In genomic region chr3:65354880-65355279, GRCh38 we compare ENCODE assay signal across 13 cellular contexts.
DNase-seq lines count a peak whose midpoint lies in the region; ATAC-seq lines count a peak whose summit lies in the region.
"Had no signal": no experiment of that assay in that cellular context is flagged by ENCODE, and none has a peak within 500 bp of the region (broad histone marks: within the 10 kb centered on the region; RNA-seq: fewer than 3 reads in every experiment).

No MANE protein-coding gene starts in this region.

- peaks cover 6 to 10% (median 8%) of the 10 kb centered on the region in 11 experiments; a peak in 14 of 22 replicates for H3K9me3 ChIP-seq in BLaER1 treated with 17β-estradiol and CSF1 and Interleukin-3, amounts not matched to agents 10 nM and 100 nM (replicated peaks in 1 of 11)
- no peaks in the 10 kb centered on the region for H3K9me3 ChIP-seq in MG63

- ATAC-seq in sciatic nerve = peak; percentile 61
- ATAC-seq: CD8-positive, alpha-beta T cell had no signal

- intact Hi-C loops in sciatic nerve (cut with DNase I) = no loop called here

- no peaks in the 10 kb centered on the region for H3K27me3 ChIP-seq in BLaER1 treated with 17β-estradiol and CSF1 and Interleukin-3, amounts not matched to agents 10 nM and 100 nM
- no peaks in the 10 kb centered on the region for H3K27me3 ChIP-seq in MG63

- no peak overlapping the region for H3K9ac ChIP-seq in BLaER1 treated with 17β-estradiol and CSF1 and Interleukin-3, amounts not matched to agents 10 nM and 100 nM

- H3K4me3 ChIP-seq in BLaER1 treated with 17β-estradiol and CSF1 and Interleukin-3, amounts not matched to agents 10 nM and 100 nM = no peak overlapping the region
- no peak overlapping the region for H3K4me3 ChIP-seq in MG63

- H4K20me1 ChIP-seq in BLaER1 treated with 17β-estradiol and CSF1 and Interleukin-3, amounts not matched to agents 10 nM and 100 nM = no peaks in the 10 kb centered on the region

- peak overlapping the region in 9 of 11 experiments; percentile 19 to 47 (median 39); a peak in 13 of 22 replicates for H3K4me2 ChIP-seq in BLaER1 treated with 17β-estradiol and CSF1 and Interleukin-3, amounts not matched to agents 10 nM and 100 nM

- no peak overlapping the region for H3K27ac ChIP-seq in BLaER1 treated with 17β-estradiol and CSF1 and Interleukin-3, amounts not matched to agents 10 nM and 100 nM

- peaks cover 0 to 15% (median 8%) of the 10 kb centered on the region in 10 experiments; a peak in 12 of 20 replicates for H3K4me1 ChIP-seq in BLaER1 treated with 17β-estradiol and CSF1 and Interleukin-3, amounts not matched to agents 10 nM and 100 nM

- DNase-seq in NCI-H526 (lab: John Stamatoyannopoulos, UW) = peak; percentile 5 to 48
- peak; percentile 23 for DNase-seq in fibroblast of gingiva (ENCODE audit: low read depth)
- DNase-seq in sciatic nerve (ENCODE audit: low spot score) = no peak
- DNase-seq in activated CD4-positive, alpha-beta T cell treated with anti-CD3 and anti-CD28 coated beads for 1 hour = no peak
- DNase-seq in AML-193 (lab: John Stamatoyannopoulos, UW) = no peak
- no peak for DNase-seq in MG63
- DNase-seq: 8988T; CD8-positive, alpha-beta T cell; COR-L47; DND-41; GDM1; H7 had no signal

- peaks cover 0 to 39% (median 19%) of the 10 kb centered on the region in 11 experiments; a peak in 17 of 22 replicates for H3K36me3 ChIP-seq in BLaER1 treated with 17β-estradiol and CSF1 and Interleukin-3, amounts not matched to agents 10 nM and 100 nM
- H3K36me3 ChIP-seq in MG63 = no peaks in the 10 kb centered on the region

Comparison
In these comparisons a context has a peak if more than half of its experiments do, and no peak if none do; other contexts are left out.
1. DNase-seq: peak in NCI-H526 (2 of 2) and fibroblast of gingiva (single experiment); none in sciatic nerve (single experiment), activated CD4-positive, alpha-beta T cell treated with anti-CD3 and anti-CD28 coated beads for 1 hour (single experiment), AML-193 (0 of 2) and MG63 (single experiment).